In genomic region chr7:144857463-144857862, GRCh38 we compare ENCODE assay signal across 2 cellular contexts.
TF ChIP-seq lines count a peak whose summit lies in the region.

No MANE protein-coding gene starts in this region.

TF ChIP-seq in HepG2, 621 proteins besides CTCF, POLR2A, EP300 and RAD21 (continued from another document):
- no peak for TF ChIP-seq IKZF4 (CRISPR knock-in tag; IDR thresholded peaks at IDR 0.05; ENCODE audit: borderline replicate concordance, low read depth, not compliant biosample characterization)
- no peak for TF ChIP-seq BCL6 (CRISPR knock-in tag; IDR thresholded peaks at IDR 0.05)
- TF ChIP-seq RAD51 (IDR thresholded peaks at IDR 0.05; ENCODE audit: borderline replicate concordance) = peak; percentile 61; the same call in 1 of the 2 replicates
- no peak for TF ChIP-seq FUBP1 (CRISPR knock-in tag; IDR thresholded peaks at IDR 0.05; ENCODE audit: borderline replicate concordance)
- peak; percentile 29 for TF ChIP-seq USF2 (IDR thresholded peaks at IDR 0.05; ENCODE audit: low read depth, low read length)
- TF ChIP-seq USF2 (CRISPR knock-in tag; IDR thresholded peaks at IDR 0.05; ENCODE audit: borderline replicate concordance) = no peak
- TF ChIP-seq NCOA5 (CRISPR knock-in tag; IDR thresholded peaks at IDR 0.05) = no peak
- TF ChIP-seq ZNF550 (CRISPR knock-in tag; IDR thresholded peaks at IDR 0.05; ENCODE audit: borderline replicate concordance) = no peak
- no peak for TF ChIP-seq ZNF629 (CRISPR knock-in tag; conservative IDR thresholded peaks at IDR 0.05)
- no peak for TF ChIP-seq ZNF691 (CRISPR knock-in tag; IDR thresholded peaks at IDR 0.05; ENCODE audit: borderline replicate concordance, low read depth)

TF ChIP-seq in GM23338, 12 proteins besides CTCF, POLR2A, EP300 and RAD21:
- TF ChIP-seq STAT1 (IDR thresholded peaks at IDR 0.05; ENCODE audit: unreplicated experiment) = no peak
- TF ChIP-seq EZH2phosphoT487 (IDR thresholded peaks at IDR 0.05; ENCODE audit: unreplicated experiment) = no peak
- no peak for TF ChIP-seq ETS1 (IDR thresholded peaks at IDR 0.05)
- TF ChIP-seq ZNF462 (CRISPR knock-in tag; IDR thresholded peaks at IDR 0.05) = no peak
- no peak for TF ChIP-seq REST (IDR thresholded peaks at IDR 0.05; ENCODE audit: unreplicated experiment)
